In genomic region chr7:157753713-157754415, GRCh38 we compare ENCODE assay signal across 21 cellular contexts.
DNase-seq lines count a peak whose midpoint lies in the region; ATAC-seq, FAIRE-seq and TF ChIP-seq lines count a peak whose summit lies in the region.
"Had no signal": no experiment of that assay in that cellular context is flagged by ENCODE, and none has a peak within 500 bp of the region (broad histone marks: within the 10 kb centered on the region; RNA-seq: fewer than 3 reads in every experiment).

No MANE protein-coding gene starts in this region.

- TF ChIP-seq POLR2A in HepG2 (IDR thresholded peaks at IDR 0.05; ENCODE audit: insufficient read depth in 1 of 2, low read depth in 2 of 2, low read length in 2 of 2) (no peak), right lobe of liver (IDR thresholded peaks at IDR 0.05) (no peak), lower leg skin (IDR thresholded peaks at IDR 0.05) (no peak)

- BruUV-seq in HepG2 (replicated peaks; lab: Mats Ljungman, UMichigan): no TSS peak

- H3K4me3 Mint-ChIP-seq in activated CD4-positive, alpha-beta memory T cell treated with anti-CD3 and anti-CD28 coated beads, Interleukin-2, amount 10 ng/mL, durations not matched to agents 7 days and 5 days: no peak overlapping the region
- H3K4me3 Mint-ChIP-seq: CD4-positive, CD25-positive, alpha-beta regulatory T cell; CD8-positive, alpha-beta memory T cell; H9 had no signal

- H3K27me3 ChIP-seq in HepG2 (ENCODE audit: control insufficient read depth in 1 of 2, insufficient read depth in 2 of 2, low read length in 2 of 2): no peaks in the 10 kb centered on the region; a peak in 2 of 5 replicates
- no peaks in the 10 kb centered on the region for H3K27me3 ChIP-seq in right lobe of liver
- H3K27me3 ChIP-seq: BE2C had no signal

- H3K27ac ChIP-seq in HepG2 (ENCODE audit: extremely low read length, insufficient read depth, low read length): no peak overlapping the region
- H3K27ac ChIP-seq in right lobe of liver: no peak overlapping the region
- H3K27ac ChIP-seq in kidney (ENCODE audit: low read depth in 2 of 2, low read length in 2 of 2): no peak overlapping the region

- H3K36me3 Mint-ChIP-seq in activated CD4-positive, alpha-beta memory T cell treated with anti-CD3 and anti-CD28 coated beads, Interleukin-2, amount 10 ng/mL, durations not matched to agents 7 days and 5 days (ENCODE audit: low read depth): no peaks in the 10 kb centered on the region
- H3K36me3 Mint-ChIP-seq: CD4-positive, CD25-positive, alpha-beta regulatory T cell; CD8-positive, alpha-beta memory T cell had no signal

- POLR2A ChIA-PET in HepG2 (lab: Yijun Ruan, JAX): no interaction called here
- POLR2A ChIA-PET in activated CD4-positive, alpha-beta memory T cell treated with anti-CD3 and anti-CD28 coated beads, Interleukin-2, amount 10 ng/mL, durations not matched to agents 7 days and 5 days (lab: Charles Lee): no interaction called here

- H3K4me3 ChIP-seq in HepG2 (replicated peaks in 1 of 3; ENCODE audit: insufficient read depth in 1 of 3, low read depth in 2 of 3, low read length in 3 of 3) (no peak overlapping the region), right lobe of liver (no peak overlapping the region), kidney (ENCODE audit: low read length in 2 of 2) (no peak overlapping the region), lower leg skin (ENCODE audit: low read depth, poor library complexity, severe bottlenecking) (no peak overlapping the region)
- H3K4me3 ChIP-seq: GM12878 had no signal

- FAIRE-seq in HepG2 (lab: Jason Lieb, UNC) (no peak), kidney (lab: Jason Lieb, UNC) (no peak), GM19239 (lab: Jason Lieb, UNC) (no peak)
- FAIRE-seq: A204.1, GM12878 had no signal

- H3K9ac ChIP-seq in HepG2 (ENCODE audit: insufficient read depth, low read depth, low read length) (no peak overlapping the region), kidney (ENCODE audit: low read length in 2 of 2) (no peak overlapping the region)

- TF ChIP-seq CTCF in HepG2 (CRISPR knock-in tag; IDR thresholded peaks at IDR 0.05): no peak
- no peak for TF ChIP-seq CTCF in right lobe of liver (IDR thresholded peaks at IDR 0.05)
- TF ChIP-seq CTCF in kidney (IDR thresholded peaks at IDR 0.05; ENCODE audit: borderline replicate concordance, extremely low read depth, insufficient read depth): no peak
- no peak for TF ChIP-seq CTCF in lower leg skin (IDR thresholded peaks at IDR 0.05)

- H3K4me2 ChIP-seq in HepG2 (ENCODE audit: low read depth, low read length): no peak overlapping the region

- CTCF ChIA-PET in HepG2 (lab: Yijun Ruan, JAX; ENCODE audit: low intra/inter-chr PET ratio, low total read pairs): no interaction called here
- CTCF ChIA-PET in activated CD4-positive, alpha-beta memory T cell treated with anti-CD3 and anti-CD28 coated beads, Interleukin-2, amount 10 ng/mL, durations not matched to agents 7 days and 5 days (lab: Charles Lee): no interaction called here

- no peak overlapping the region for H3K27ac Mint-ChIP-seq in activated CD4-positive, alpha-beta memory T cell treated with anti-CD3 and anti-CD28 coated beads, Interleukin-2, amount 10 ng/mL, durations not matched to agents 7 days and 5 days
- H3K27ac Mint-ChIP-seq: CD8-positive, alpha-beta memory T cell had no signal

- in situ Hi-C loops in HepG2 (cut with HindIII; ENCODE audit: extremely low pct_ligation_motif_present, low pct_unique_long_range_greater_than_20kb): no loop called here

- H3K4me1 Mint-ChIP-seq in activated CD4-positive, alpha-beta memory T cell treated with anti-CD3 and anti-CD28 coated beads, Interleukin-2, amount 10 ng/mL, durations not matched to agents 7 days and 5 days: no peaks in the 10 kb centered on the region
- H3K4me1 Mint-ChIP-seq: CD8-positive, alpha-beta memory T cell had no signal

- TF ChIP-seq EP300 in HepG2 (IDR thresholded peaks at IDR 0.05; ENCODE audit: low read depth in 2 of 2, low read length in 2 of 2): no peak
- no peak for TF ChIP-seq EP300 in HepG2 (CRISPR knock-in tag; IDR thresholded peaks at IDR 0.05; ENCODE audit: borderline replicate concordance)

- no peaks in the 10 kb centered on the region for H3K9me3 Mint-ChIP-seq in activated CD4-positive, alpha-beta memory T cell treated with anti-CD3 and anti-CD28 coated beads, Interleukin-2, amount 10 ng/mL, durations not matched to agents 7 days and 5 days
- H3K9me3 Mint-ChIP-seq: CD4-positive, CD25-positive, alpha-beta regulatory T cell; CD8-positive, alpha-beta memory T cell; H9 had no signal

- DNase-seq in HepG2 (ENCODE audit: low spot score): no peak
- DNase-seq in right lobe of liver: no peak
- DNase-seq in kidney: peak; percentile 59
- DNase-seq in sciatic nerve (ENCODE audit: low spot score): peak; percentile 44
- DNase-seq in activated CD4-positive, alpha-beta memory T cell treated with anti-CD3 and anti-CD28 coated beads, Interleukin-2, amount 10 ng/mL, durations not matched to agents 7 days and 5 days: no peak
- DNase-seq in lower leg skin (ENCODE audit: low spot score in 2 of 2): no peak
- DNase-seq in GM19239 (ENCODE audit: insufficient read length, low spot score): no peak
- DNase-seq: ACHN; BE2C; C1 segment of cervical spinal cord; CD4-positive, CD25-positive, alpha-beta regulatory T cell; CD8-positive, alpha-beta memory T cell; COR-L47; DMS 273 treated with DMSO at 0.1 percent for 48 hours; DMS53; DND-41; EL; GOT3; H9 had no signal

- intact Hi-C loops in HepG2 (cut with micrococcal nuclease; ENCODE audit: unreplicated experiment) (no loop called here), right lobe of liver (cut with DNase I) (no loop called here), kidney (cut with DNase I) (no loop called here), sciatic nerve (cut with DNase I) (no loop called here), lower leg skin (cut with DNase I; ENCODE audit: low total_unique reads) (no loop called here)

- H2AFZ ChIP-seq in HepG2 (ENCODE audit: low read length): no peak overlapping the region

- H4K20me1 ChIP-seq in HepG2 (ENCODE audit: insufficient read depth, low read length): peaks cover 9% of the 10 kb centered on the region; the same call in 1 of the 2 replicates

- H3K4me1 ChIP-seq in HepG2 (ENCODE audit: insufficient read depth, low read length) (no peaks in the 10 kb centered on the region), right lobe of liver (no peaks in the 10 kb centered on the region), kidney (ENCODE audit: control insufficient read depth in 1 of 2, insufficient read depth in 1 of 2, low read depth in 1 of 2, low read length in 2 of 2) (no peaks in the 10 kb centered on the region)
- H3K4me1 ChIP-seq: BE2C had no signal

- no peaks in the 10 kb centered on the region for H3K9me3 ChIP-seq in HepG2 (ENCODE audit: low read length)
- no peaks in the 10 kb centered on the region for H3K9me3 ChIP-seq in right lobe of liver
- no peaks in the 10 kb centered on the region for H3K9me3 ChIP-seq in kidney (ENCODE audit: control insufficient read depth in 1 of 2, low read length in 2 of 2)
- H3K9me3 ChIP-seq: BE2C had no signal

- H3K36me3 ChIP-seq in HepG2 (replicated peaks in 1 of 2; ENCODE audit: control insufficient read depth in 1 of 2, insufficient read depth in 2 of 2, low read length in 2 of 2) (no peaks in the 10 kb centered on the region), right lobe of liver (no peaks in the 10 kb centered on the region), kidney (ENCODE audit: control insufficient read depth in 1 of 2, insufficient read depth in 2 of 2, low read length in 2 of 2) (no peaks in the 10 kb centered on the region)
- H3K36me3 ChIP-seq: BE2C had no signal

- WGBS in HepG2 (ENCODE audit: low lambda C conversion rate): 76% methylated on average over 14 of the region's 21 CpGs
- WGBS in right lobe of liver (ENCODE audit: insufficient coverage, low coverage, low lambda C conversion rate, missing lambda C conversion rate): 82% methylated on average over 12 of the region's 21 CpGs
- 85 to 89% methylated on average over 21 of the region's 21 CpGs for WGBS in lower leg skin, 2 donors

- no peak for ATAC-seq in HepG2
- ATAC-seq in right lobe of liver: no peak
- no peak for ATAC-seq in sciatic nerve
- ATAC-seq: GM12878 had no signal

- H3K79me2 ChIP-seq in HepG2 (ENCODE audit: insufficient read depth, low read length): no peaks in the 10 kb centered on the region

- no peaks in the 10 kb centered on the region for H3K27me3 Mint-ChIP-seq in activated CD4-positive, alpha-beta memory T cell treated with anti-CD3 and anti-CD28 coated beads, Interleukin-2, amount 10 ng/mL, durations not matched to agents 7 days and 5 days
- H3K27me3 Mint-ChIP-seq: CD4-positive, CD25-positive, alpha-beta regulatory T cell had no signal

- TF ChIP-seq RAD21 in HepG2 (CRISPR knock-in tag; IDR thresholded peaks at IDR 0.05): no peak

TF ChIP-seq in HepG2, 621 proteins besides CTCF, POLR2A, EP300 and RAD21:
- TF ChIP-seq SP140L (CRISPR knock-in tag; IDR thresholded peaks at IDR 0.05; ENCODE audit: borderline replicate concordance) (no peak), ZNF687 (CRISPR knock-in tag; IDR thresholded peaks at IDR 0.05) (0 out of 2 replicates have a peak, but pooled peaks have one; percentile 13)

Comparison
In these comparisons a context has a peak if more than half of its experiments do, and no peak if none do; other contexts are left out.
1. DNase-seq: peak in kidney (single experiment) and sciatic nerve (single experiment); none in HepG2 (single experiment), right lobe of liver (0 of 3), activated CD4-positive, alpha-beta memory T cell treated with anti-CD3 and anti-CD28 coated beads, Interleukin-2, amount 10 ng/mL, durations not matched to agents 7 days and 5 days (single experiment), lower leg skin (0 of 2) and GM19239 (single experiment).